Comparison of ENCODE assay signal across 18 cellular contexts in the genomic region with DNA sequence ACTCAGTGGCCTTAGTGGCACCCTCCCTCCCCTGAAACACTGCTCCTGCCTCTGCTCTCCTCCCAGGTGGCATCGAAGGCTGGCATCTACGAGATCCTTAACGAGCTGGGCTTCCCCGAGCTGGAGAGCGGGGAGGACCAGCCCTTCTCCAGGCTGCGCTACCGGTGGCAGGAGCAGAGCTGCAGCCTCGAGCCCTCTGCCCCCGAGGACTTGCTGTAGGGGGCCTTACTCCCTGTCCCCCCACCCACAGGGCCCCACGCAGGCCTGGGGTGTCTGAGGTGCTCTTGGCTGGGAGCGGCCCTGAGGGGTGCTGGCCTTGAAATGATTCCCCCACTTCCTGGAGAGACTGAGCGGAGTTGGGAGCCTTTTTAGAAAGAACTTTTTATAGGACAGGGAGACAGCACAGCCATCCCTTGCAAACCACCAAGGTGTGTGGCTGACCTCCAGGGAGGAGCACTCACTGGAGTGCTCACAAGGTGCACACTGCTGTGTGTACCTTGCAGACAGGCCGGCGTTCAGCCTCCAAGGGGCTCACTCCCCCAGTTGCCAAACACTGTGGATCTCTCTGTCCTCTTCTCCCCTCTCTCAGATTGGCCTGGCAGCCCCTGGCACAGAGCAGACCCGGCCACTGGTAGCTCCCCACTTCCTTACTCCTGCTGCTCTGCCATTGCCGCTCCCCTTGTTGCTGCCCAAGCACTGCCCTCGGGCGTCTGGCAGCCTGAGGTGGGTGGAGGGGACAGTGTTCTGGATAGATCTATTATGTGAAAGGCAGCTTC. TPM values are rescaled to one million over a fixed set of nuclear protein-coding genes. Genes with fewer than 3 reads are reported as not detected.
DNase-seq lines count a peak whose midpoint lies in the region; ATAC-seq and TF ChIP-seq lines count a peak whose summit lies in the region.
"Had no signal": no experiment of that assay in that cellular context is flagged by ENCODE, and none has a peak within 500 bp of the region (broad histone marks: within the 10 kb centered on the region; RNA-seq: fewer than 3 reads in every experiment).

No MANE protein-coding gene starts in this region.

- peaks cover 9% of the 10 kb centered on the region for H3K4me1 ChIP-seq in upper lobe of right lung

- DNase-seq in activated naive CD4-positive, alpha-beta T cell treated with anti-CD3 and anti-CD28 coated beads, Interleukin-2, amount 10 ng/mL, durations not matched to agents 7 days and 5 days, result peak; percentile 17
- DNase-seq in activated naive CD4-positive, alpha-beta T cell treated with anti-CD3 and anti-CD28 coated beads, Interleukin-2, amount 50 U/mL, for 16 hours, result no peak
- no peak for DNase-seq in central memory CD8-positive, alpha-beta T cell (ENCODE audit: low spot score in 2 of 2)
- DNase-seq in nephron progenitor cell (no peak), upper lobe of right lung (peak; percentile 57), AG20443 (ENCODE audit: low spot score) (no peak)
- DNase-seq: CD4-positive, alpha-beta memory T cell; DMS79 treated with DMSO at 0.1 percent for 48 hours; Karpas-422; MM.1S; NCI-H1105 treated with DMSO at 0.1 percent for 48 hours; NCI-H446; NCI-H748 treated with DMSO at 0.1 percent for 48 hours; SHP77 had no signal

- TF ChIP-seq CTCF in nephron progenitor cell (IDR thresholded peaks at IDR 0.05) (no peak), upper lobe of right lung (IDR thresholded peaks at IDR 0.05) (no peak)

- H3K9me3 ChIP-seq in upper lobe of right lung, result no peaks in the 10 kb centered on the region

- H3K27ac Mint-ChIP-seq in activated naive CD4-positive, alpha-beta T cell treated with anti-CD3 and anti-CD28 coated beads, Interleukin-2, amount 10 ng/mL, durations not matched to agents 7 days and 5 days, result no peak overlapping the region
- H3K27ac Mint-ChIP-seq in central memory CD8-positive, alpha-beta T cell (ENCODE audit: low read depth), result peak overlapping the region; percentile 35
- peak overlapping the region; percentile 26 for H3K27ac Mint-ChIP-seq in nephron progenitor cell

- no peaks in the 10 kb centered on the region for H3K9me3 Mint-ChIP-seq in activated naive CD4-positive, alpha-beta T cell treated with anti-CD3 and anti-CD28 coated beads, Interleukin-2, amount 10 ng/mL, durations not matched to agents 7 days and 5 days
- H3K9me3 Mint-ChIP-seq in central memory CD8-positive, alpha-beta T cell, result no peaks in the 10 kb centered on the region
- no peaks in the 10 kb centered on the region for H3K9me3 Mint-ChIP-seq in nephron progenitor cell
- H3K9me3 Mint-ChIP-seq: CD4-positive, alpha-beta memory T cell had no signal

- CTCF ChIA-PET in activated naive CD4-positive, alpha-beta T cell treated with anti-CD3 and anti-CD28 coated beads, Interleukin-2, amount 10 ng/mL, durations not matched to agents 7 days and 5 days (lab: Charles Lee), result interaction anchor here (2.0 kb wide), 1 partner anchor 8 kb away, joined by 7 read pairs; no protein-coding TSS in a partner anchor

- no peaks in the 10 kb centered on the region for H3K36me3 ChIP-seq in upper lobe of right lung

- H3K36me3 Mint-ChIP-seq in activated naive CD4-positive, alpha-beta T cell treated with anti-CD3 and anti-CD28 coated beads, Interleukin-2, amount 10 ng/mL, durations not matched to agents 7 days and 5 days, result no peaks in the 10 kb centered on the region
- peaks cover 4% of the 10 kb centered on the region for H3K36me3 Mint-ChIP-seq in central memory CD8-positive, alpha-beta T cell (ENCODE audit: insufficient read depth)
- peaks cover 5% of the 10 kb centered on the region for H3K36me3 Mint-ChIP-seq in nephron progenitor cell (ENCODE audit: low read depth)
- H3K36me3 Mint-ChIP-seq: CD4-positive, alpha-beta memory T cell had no signal

- no peaks in the 10 kb centered on the region for H3K27me3 ChIP-seq in upper lobe of right lung

- intact Hi-C loops in upper lobe of right lung (cut with DNase I), result no loop called here

- peaks cover 11% of the 10 kb centered on the region for H3K4me1 Mint-ChIP-seq in activated naive CD4-positive, alpha-beta T cell treated with anti-CD3 and anti-CD28 coated beads, Interleukin-2, amount 10 ng/mL, durations not matched to agents 7 days and 5 days
- H3K4me1 Mint-ChIP-seq in central memory CD8-positive, alpha-beta T cell, result peaks cover 33% of the 10 kb centered on the region
- H3K4me1 Mint-ChIP-seq in nephron progenitor cell, result peaks cover 22% of the 10 kb centered on the region

- ATAC-seq in central memory CD8-positive, alpha-beta T cell (replicated peaks; ENCODE audit: extremely low read depth, poor library complexity, severe bottlenecking), result no peak
- no peak for ATAC-seq in upper lobe of right lung
- ATAC-seq in HG02884 (IDR thresholded peaks at IDR 0.05; ENCODE audit: unreplicated experiment), result no peak
- ATAC-seq in HG03045 (IDR thresholded peaks at IDR 0.05; ENCODE audit: unreplicated experiment), result no peak
- ATAC-seq: Panc1 had no signal

- H3K4me3 ChIP-seq in upper lobe of right lung, result no peak overlapping the region

- H3K4me3 Mint-ChIP-seq in activated naive CD4-positive, alpha-beta T cell treated with anti-CD3 and anti-CD28 coated beads, Interleukin-2, amount 10 ng/mL, durations not matched to agents 7 days and 5 days, result no peak overlapping the region
- no peak overlapping the region for H3K4me3 Mint-ChIP-seq in central memory CD8-positive, alpha-beta T cell
- no peak overlapping the region for H3K4me3 Mint-ChIP-seq in nephron progenitor cell
- H3K4me3 Mint-ChIP-seq: CD4-positive, alpha-beta memory T cell had no signal

- peaks cover 36% of the 10 kb centered on the region for H3K27me3 Mint-ChIP-seq in activated naive CD4-positive, alpha-beta T cell treated with anti-CD3 and anti-CD28 coated beads, Interleukin-2, amount 10 ng/mL, durations not matched to agents 7 days and 5 days
- no peaks in the 10 kb centered on the region for H3K27me3 Mint-ChIP-seq in central memory CD8-positive, alpha-beta T cell
- peaks cover 5% of the 10 kb centered on the region for H3K27me3 Mint-ChIP-seq in nephron progenitor cell (ENCODE audit: low read depth, poor library complexity)
- H3K27me3 Mint-ChIP-seq: CD4-positive, alpha-beta memory T cell had no signal

- no peak overlapping the region for H3K27ac ChIP-seq in upper lobe of right lung

RNA-seq across cellular contexts. Expression of gene PRF1, which starts 35.8 kb away (rescaled TPM):
- 32.3 TPM for total RNA-seq in upper lobe of right lung
- total RNA-seq: A673 had no signal

Comparison
In these comparisons a context has a peak if more than half of its experiments do, and no peak if none do; other contexts are left out.
1. DNase-seq: peak in activated naive CD4-positive, alpha-beta T cell treated with anti-CD3 and anti-CD28 coated beads, Interleukin-2, amount 10 ng/mL, durations not matched to agents 7 days and 5 days (single experiment) and upper lobe of right lung (single experiment); none in activated naive CD4-positive, alpha-beta T cell treated with anti-CD3 and anti-CD28 coated beads, Interleukin-2, amount 50 U/mL, for 16 hours (single experiment), central memory CD8-positive, alpha-beta T cell (0 of 2), nephron progenitor cell (single experiment) and AG20443 (single experiment).